In the genomic region with DNA sequence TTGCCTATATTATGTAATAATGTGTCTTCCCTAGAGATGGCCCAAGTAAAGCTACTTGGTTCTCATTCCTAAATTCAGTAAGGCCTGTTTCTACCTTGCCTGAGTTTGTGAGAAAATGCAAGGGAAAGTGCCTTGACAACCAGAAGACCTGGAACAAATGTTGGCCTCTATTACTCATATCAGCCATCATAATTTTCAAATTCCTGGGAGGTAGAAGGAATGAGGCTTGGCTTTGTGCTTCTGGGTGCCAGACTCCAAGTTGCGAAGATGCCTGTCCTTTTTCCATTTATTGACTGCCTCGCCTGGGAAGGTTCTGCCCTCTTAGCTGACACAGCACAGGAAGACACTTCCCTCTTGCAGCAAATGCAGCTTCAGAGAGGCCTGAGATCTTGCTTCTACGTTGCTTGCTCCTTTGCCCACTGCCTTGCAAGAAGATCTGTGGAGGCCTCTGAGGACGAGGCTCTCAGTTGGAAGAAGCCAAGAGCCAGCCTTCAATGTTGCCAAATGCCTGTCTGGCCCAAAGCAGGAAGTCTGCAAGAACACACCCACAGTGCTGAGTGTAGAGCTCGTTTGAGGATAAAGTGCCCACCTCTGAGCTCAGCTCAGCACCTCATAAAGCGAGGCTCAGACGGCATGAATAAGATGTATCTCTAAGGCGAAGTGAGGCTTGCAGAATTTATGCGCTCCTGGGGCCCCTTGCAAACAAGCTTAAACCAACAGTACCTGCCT, we compare ENCODE assay signal across 13 cellular contexts.
DNase-seq lines count a peak whose midpoint lies in the region; ATAC-seq, FAIRE-seq and TF ChIP-seq lines count a peak whose summit lies in the region.
"Had no signal": no experiment of that assay in that cellular context is flagged by ENCODE, and none has a peak within 500 bp of the region (broad histone marks: within the 10 kb centered on the region; RNA-seq: fewer than 3 reads in every experiment).

No MANE protein-coding gene starts in this region.

- H3K4me3 Mint-ChIP-seq in glutamatergic neuron (ENCODE audit: unreplicated experiment), result peak overlapping the region; percentile 45
- H3K4me3 Mint-ChIP-seq in nephron, result no peak overlapping the region
- no peak overlapping the region for H3K4me3 Mint-ChIP-seq in activated CD4-positive, alpha-beta T cell treated with anti-CD3 and anti-CD28 coated beads, Interleukin-2, amount 10 ng/mL, durations not matched to agents 24 days and 14 days
- H3K4me3 Mint-ChIP-seq: activated CD4-positive, alpha-beta T cell treated with anti-CD3 and anti-CD28 coated beads, Interleukin-2, amount 10 ng/mL, durations not matched to agents 7 days and 5 days had no signal

- intact Hi-C loops in HepG2 (cut with micrococcal nuclease; ENCODE audit: unreplicated experiment), result no loop called here
- intact Hi-C loops in aorta (cut with DNase I), result no loop called here
- intact Hi-C loops in activated CD4-positive, alpha-beta T cell treated with anti-CD3 and anti-CD28 coated beads, Interleukin-2, amount 10 ng/mL, durations not matched to agents 24 days and 14 days (cut with micrococcal nuclease), result no loop called here

- H3K4me1 Mint-ChIP-seq in glutamatergic neuron (ENCODE audit: low read depth, unreplicated experiment) (peaks cover 40% of the 10 kb centered on the region), nephron (peaks cover 22% of the 10 kb centered on the region)
- H3K4me1 Mint-ChIP-seq in activated CD4-positive, alpha-beta T cell treated with anti-CD3 and anti-CD28 coated beads, Interleukin-2, amount 10 ng/mL, durations not matched to agents 24 days and 14 days, result no peaks in the 10 kb centered on the region
- H3K4me1 Mint-ChIP-seq: activated CD4-positive, alpha-beta T cell treated with anti-CD3 and anti-CD28 coated beads, Interleukin-2, amount 10 ng/mL, durations not matched to agents 7 days and 5 days had no signal

- no peak overlapping the region for H2AFZ ChIP-seq in HepG2 (ENCODE audit: low read length)

- 73% methylated on average over 9 of the region's 9 CpGs for whole genome bisulfite sequencing in liver
- WGBS in HepG2 (ENCODE audit: low lambda C conversion rate), result 34% methylated on average over 6 of the region's 9 CpGs
- WGBS in aorta, 2 donors, result 20 to 29% methylated on average over 9 of the region's 9 CpGs

- FAIRE-seq in HepG2 (lab: Jason Lieb, UNC), result no peak

- CTCF ChIA-PET in HepG2 (lab: Yijun Ruan, JAX; ENCODE audit: low intra/inter-chr PET ratio, low total read pairs), result no interaction called here

- no peaks in the 10 kb centered on the region for H4K20me1 ChIP-seq in HepG2 (ENCODE audit: insufficient read depth, low read length)

- H3K36me3 ChIP-seq in liver (ENCODE audit: control insufficient read depth in 4 of 4, insufficient read depth in 3 of 4, low read depth in 1 of 4, low read length in 3 of 4) (no peaks in the 10 kb centered on the region), HepG2 (replicated peaks in 1 of 2; ENCODE audit: control insufficient read depth in 1 of 2, insufficient read depth in 2 of 2, low read length in 2 of 2) (no peaks in the 10 kb centered on the region), aorta (ENCODE audit: control insufficient read depth in 1 of 2, insufficient read depth in 2 of 2, low read length in 1 of 2) (no peaks in the 10 kb centered on the region)

- H3K4me3 ChIP-seq in liver (ENCODE audit: low read depth in 1 of 3, low read length in 3 of 3), result no peak overlapping the region
- no peak overlapping the region for H3K4me3 ChIP-seq in HepG2 (replicated peaks in 1 of 3; ENCODE audit: insufficient read depth in 1 of 3, low read depth in 2 of 3, low read length in 3 of 3)
- no peak overlapping the region for H3K4me3 ChIP-seq in aorta (ENCODE audit: low read length in 2 of 2)

- no peak for TF ChIP-seq EP300 in HepG2 (IDR thresholded peaks at IDR 0.05; ENCODE audit: low read depth in 2 of 2, low read length in 2 of 2)
- TF ChIP-seq EP300 in HepG2 (CRISPR knock-in tag; IDR thresholded peaks at IDR 0.05; ENCODE audit: borderline replicate concordance), result no peak

- TF ChIP-seq CTCF in liver (IDR thresholded peaks at IDR 0.05; ENCODE audit: low read depth, low read length, missing input control), result no peak
- TF ChIP-seq CTCF in HepG2 (CRISPR knock-in tag; IDR thresholded peaks at IDR 0.05), result no peak
- no peak for TF ChIP-seq CTCF in glutamatergic neuron (IDR thresholded peaks at IDR 0.05; ENCODE audit: partially characterized antibody, unreplicated experiment)
- TF ChIP-seq CTCF in nephron (IDR thresholded peaks at IDR 0.05; ENCODE audit: unreplicated experiment in 3 of 3), result no peak

- no peak for TF ChIP-seq POLR2A in HepG2 (IDR thresholded peaks at IDR 0.05; ENCODE audit: insufficient read depth in 1 of 2, low read depth in 2 of 2, low read length in 2 of 2)

- in situ Hi-C loops in HepG2 (cut with HindIII; ENCODE audit: extremely low pct_ligation_motif_present, low pct_unique_long_range_greater_than_20kb), result no loop called here

- TF ChIP-seq RAD21 in liver (IDR thresholded peaks at IDR 0.05) (no peak), HepG2 (CRISPR knock-in tag; IDR thresholded peaks at IDR 0.05) (no peak)

- H3K9ac ChIP-seq in liver (ENCODE audit: low read depth in 1 of 2, low read length in 2 of 2), result no peak overlapping the region
- no peak overlapping the region for H3K9ac ChIP-seq in HepG2 (ENCODE audit: insufficient read depth, low read depth, low read length)

- H3K27me3 ChIP-seq in liver (ENCODE audit: control insufficient read depth in 4 of 4, insufficient read depth in 4 of 4, low read length in 3 of 4), result no peaks in the 10 kb centered on the region
- H3K27me3 ChIP-seq in HepG2 (ENCODE audit: control insufficient read depth in 1 of 2, insufficient read depth in 2 of 2, low read length in 2 of 2), result peaks cover 2 to 9% of the 10 kb centered on the region in 2 experiments; a peak in 1 of 5 replicates
- H3K27me3 ChIP-seq in aorta (ENCODE audit: control insufficient read depth in 1 of 2, insufficient read depth in 2 of 2, low read length in 1 of 2), result no peaks in the 10 kb centered on the region

- H3K9me3 ChIP-seq in liver (ENCODE audit: control insufficient read depth in 4 of 4, low read length in 3 of 4) (no peaks in the 10 kb centered on the region), HepG2 (ENCODE audit: low read length) (no peaks in the 10 kb centered on the region), aorta (ENCODE audit: control insufficient read depth, low read length) (no peaks in the 10 kb centered on the region)

- H3K79me2 ChIP-seq in HepG2 (ENCODE audit: insufficient read depth, low read length), result no peaks in the 10 kb centered on the region

- peak overlapping the region; percentile 88 for H3K27ac Mint-ChIP-seq in glutamatergic neuron (ENCODE audit: unreplicated experiment)
- peak overlapping the region; percentile 64 to 72 (median 70) for H3K27ac Mint-ChIP-seq in nephron
- H3K27ac Mint-ChIP-seq in activated CD4-positive, alpha-beta T cell treated with anti-CD3 and anti-CD28 coated beads, Interleukin-2, amount 10 ng/mL, durations not matched to agents 24 days and 14 days, result no peak overlapping the region
- H3K27ac Mint-ChIP-seq: activated CD4-positive, alpha-beta T cell treated with anti-CD3 and anti-CD28 coated beads, Interleukin-2, amount 10 ng/mL, durations not matched to agents 7 days and 5 days had no signal

- H3K27ac ChIP-seq in liver (ENCODE audit: low read depth in 1 of 2, low read length in 2 of 2), result peak overlapping the region; percentile 13 to 50
- H3K27ac ChIP-seq in HepG2 (ENCODE audit: extremely low read length, insufficient read depth, low read length), result no peak overlapping the region
- H3K27ac ChIP-seq in aorta (ENCODE audit: low read depth in 1 of 2, low read length in 2 of 2), result peak overlapping the region; percentile 84 to 96

- no peaks in the 10 kb centered on the region for H3K36me3 Mint-ChIP-seq in glutamatergic neuron (ENCODE audit: unreplicated experiment)
- no peaks in the 10 kb centered on the region for H3K36me3 Mint-ChIP-seq in nephron (ENCODE audit: low read depth)
- H3K36me3 Mint-ChIP-seq in activated CD4-positive, alpha-beta T cell treated with anti-CD3 and anti-CD28 coated beads, Interleukin-2, amount 10 ng/mL, durations not matched to agents 24 days and 14 days (ENCODE audit: low read depth), result no peaks in the 10 kb centered on the region

- peaks cover 0 to 26% (median 23%) of the 10 kb centered on the region in 4 donors for H3K4me1 ChIP-seq in liver (ENCODE audit: control insufficient read depth in 4 of 4, insufficient read depth in 4 of 4, low read length in 3 of 4)
- H3K4me1 ChIP-seq in HepG2 (ENCODE audit: insufficient read depth, low read length), result peaks cover 16% of the 10 kb centered on the region
- H3K4me1 ChIP-seq in aorta (ENCODE audit: control insufficient read depth in 1 of 2, insufficient read depth in 2 of 2, low read length in 2 of 2), result peaks cover 0 to 4% of the 10 kb centered on the region in 2 donors

- BruUV-seq in HepG2 (replicated peaks; lab: Mats Ljungman, UMichigan), result no TSS peak

- H3K9me3 Mint-ChIP-seq in glutamatergic neuron (ENCODE audit: unreplicated experiment) (peaks cover 2% of the 10 kb centered on the region), nephron (no peaks in the 10 kb centered on the region)
- H3K9me3 Mint-ChIP-seq in activated CD4-positive, alpha-beta T cell treated with anti-CD3 and anti-CD28 coated beads, Interleukin-2, amount 10 ng/mL, durations not matched to agents 24 days and 14 days, result no peaks in the 10 kb centered on the region
- H3K9me3 Mint-ChIP-seq: activated CD4-positive, alpha-beta T cell treated with anti-CD3 and anti-CD28 coated beads, Interleukin-2, amount 10 ng/mL, durations not matched to agents 7 days and 5 days had no signal

- H3K27me3 Mint-ChIP-seq in glutamatergic neuron (ENCODE audit: unreplicated experiment) (peaks cover 5% of the 10 kb centered on the region), nephron (ENCODE audit: low read depth) (peaks cover 15% of the 10 kb centered on the region)
- H3K27me3 Mint-ChIP-seq in activated CD4-positive, alpha-beta T cell treated with anti-CD3 and anti-CD28 coated beads, Interleukin-2, amount 10 ng/mL, durations not matched to agents 24 days and 14 days, result peaks cover 2% of the 10 kb centered on the region

- no peak overlapping the region; the same call in 1 of the 2 replicates for H3K4me2 ChIP-seq in HepG2 (ENCODE audit: low read depth, low read length)

- ATAC-seq in HepG2 (no peak), aorta (ENCODE audit: low FRiP score) (no peak), GM21360 (IDR thresholded peaks at IDR 0.05; ENCODE audit: unreplicated experiment) (no peak)
- ATAC-seq: HCT116 had no signal

- DNase-seq in HepG2 (ENCODE audit: low spot score), result no peak
- DNase-seq in glutamatergic neuron, result no peak
- no peak for DNase-seq in aorta
- no peak for DNase-seq in activated CD4-positive, alpha-beta T cell treated with anti-CD3 and anti-CD28 coated beads, Interleukin-2, amount 10 ng/mL, durations not matched to agents 24 days and 14 days
- DNase-seq in NK-92 treated with Interleukin-12 subunit alpha and Interleukin-12 subunit beta, amount 100 ng/mL, for 24 hours (lab: John Stamatoyannopoulos, UW), result no peak
- DNase-seq: activated CD4-positive, alpha-beta T cell treated with anti-CD3 and anti-CD28 coated beads, Interleukin-2, amount 10 ng/mL, durations not matched to agents 7 days and 5 days; activated effector memory CD4-positive, alpha-beta T cell treated with Interleukin-2 at 50 U/mL for 16 hours; head of caudate nucleus; T-helper 2 cell had no signal

- POLR2A ChIA-PET in HepG2 (lab: Yijun Ruan, JAX), result no interaction called here

TF ChIP-seq in liver, 16 proteins besides CTCF, POLR2A, EP300 and RAD21 (continues in another document):
- TF ChIP-seq RXRA (IDR thresholded peaks at IDR 0.05), result no peak
